Comparison of ENCODE assay signal across 1 cellular context in genomic region chr11:44445500-44446340, GRCh38.
TF ChIP-seq lines count a peak whose summit lies in the region.

No MANE protein-coding gene starts in this region.

TF ChIP-seq in A549, 52 proteins besides CTCF, POLR2A, EP300 and RAD21 (continued from another document):
- TF ChIP-seq, protein P1, sequence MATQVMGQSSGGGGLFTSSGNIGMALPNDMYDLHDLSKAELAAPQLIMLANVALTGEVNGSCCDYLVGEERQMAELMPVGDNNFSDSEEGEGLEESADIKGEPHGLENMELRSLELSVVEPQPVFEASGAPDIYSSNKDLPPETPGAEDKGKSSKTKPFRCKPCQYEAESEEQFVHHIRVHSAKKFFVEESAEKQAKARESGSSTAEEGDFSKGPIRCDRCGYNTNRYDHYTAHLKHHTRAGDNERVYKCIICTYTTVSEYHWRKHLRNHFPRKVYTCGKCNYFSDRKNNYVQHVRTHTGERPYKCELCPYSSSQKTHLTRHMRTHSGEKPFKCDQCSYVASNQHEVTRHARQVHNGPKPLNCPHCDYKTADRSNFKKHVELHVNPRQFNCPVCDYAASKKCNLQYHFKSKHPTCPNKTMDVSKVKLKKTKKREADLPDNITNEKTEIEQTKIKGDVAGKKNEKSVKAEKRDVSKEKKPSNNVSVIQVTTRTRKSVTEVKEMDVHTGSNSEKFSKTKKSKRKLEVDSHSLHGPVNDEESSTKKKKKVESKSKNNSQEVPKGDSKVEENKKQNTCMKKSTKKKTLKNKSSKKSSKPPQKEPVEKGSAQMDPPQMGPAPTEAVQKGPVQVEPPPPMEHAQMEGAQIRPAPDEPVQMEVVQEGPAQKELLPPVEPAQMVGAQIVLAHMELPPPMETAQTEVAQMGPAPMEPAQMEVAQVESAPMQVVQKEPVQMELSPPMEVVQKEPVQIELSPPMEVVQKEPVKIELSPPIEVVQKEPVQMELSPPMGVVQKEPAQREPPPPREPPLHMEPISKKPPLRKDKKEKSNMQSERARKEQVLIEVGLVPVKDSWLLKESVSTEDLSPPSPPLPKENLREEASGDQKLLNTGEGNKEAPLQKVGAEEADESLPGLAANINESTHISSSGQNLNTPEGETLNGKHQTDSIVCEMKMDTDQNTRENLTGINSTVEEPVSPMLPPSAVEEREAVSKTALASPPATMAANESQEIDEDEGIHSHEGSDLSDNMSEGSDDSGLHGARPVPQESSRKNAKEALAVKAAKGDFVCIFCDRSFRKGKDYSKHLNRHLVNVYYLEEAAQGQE (IDR thresholded peaks at IDR 0.05): no peak
- TF ChIP-seq POLR2AphosphoS2 (conservative IDR thresholded peaks at IDR 0.05; ENCODE audit: low read length) (no peak), NFE2L2 (conservative IDR thresholded peaks at IDR 0.05; ENCODE audit: low read length) (no peak), ZNF302 (CRISPR knock-in tag; IDR thresholded peaks at IDR 0.05) (no peak), TFCP2L1 (CRISPR knock-in tag; IDR thresholded peaks at IDR 0.05) (no peak), RNF2 (IDR thresholded peaks at IDR 0.05; ENCODE audit: borderline replicate concordance, low read depth) (no peak), JUNB (IDR thresholded peaks at IDR 0.05) (no peak), MAZ (IDR thresholded peaks at IDR 0.05; ENCODE audit: borderline replicate concordance, low read depth, low read length) (no peak)
- TF ChIP-seq, protein P2, sequence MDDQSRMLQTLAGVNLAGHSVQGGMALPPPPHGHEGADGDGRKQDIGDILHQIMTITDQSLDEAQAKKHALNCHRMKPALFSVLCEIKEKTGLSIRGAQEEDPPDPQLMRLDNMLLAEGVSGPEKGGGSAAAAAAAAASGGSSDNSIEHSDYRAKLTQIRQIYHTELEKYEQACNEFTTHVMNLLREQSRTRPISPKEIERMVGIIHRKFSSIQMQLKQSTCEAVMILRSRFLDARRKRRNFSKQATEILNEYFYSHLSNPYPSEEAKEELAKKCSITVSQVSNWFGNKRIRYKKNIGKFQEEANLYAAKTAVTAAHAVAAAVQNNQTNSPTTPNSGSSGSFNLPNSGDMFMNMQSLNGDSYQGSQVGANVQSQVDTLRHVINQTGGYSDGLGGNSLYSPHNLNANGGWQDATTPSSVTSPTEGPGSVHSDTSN (IDR thresholded peaks at IDR 0.05): no peak
